24 cellular contexts compared by ENCODE assay signal in genomic region chr1:3080236-3080964, GRCh38. TPM values are rescaled to one million over a fixed set of nuclear protein-coding genes. Genes with fewer than 3 reads are reported as not detected.
DNase-seq lines count a peak whose midpoint lies in the region; ATAC-seq and TF ChIP-seq lines count a peak whose summit lies in the region.
"Had no signal": no experiment of that assay in that cellular context is flagged by ENCODE, and none has a peak within 500 bp of the region (broad histone marks: within the 10 kb centered on the region; RNA-seq: fewer than 3 reads in every experiment).

No MANE protein-coding gene starts in this region.

- no peaks in the 10 kb centered on the region for H3K36me3 Mint-ChIP-seq in nephron progenitor cell (ENCODE audit: low read depth)
- H3K36me3 Mint-ChIP-seq: CD14-positive monocyte had no signal

- no peaks in the 10 kb centered on the region for H3K9me3 ChIP-seq in body of pancreas
- H3K9me3 ChIP-seq in tibial nerve, result no peaks in the 10 kb centered on the region
- H3K9me3 ChIP-seq: A549, HAP-1 had no signal

- no peak for TF ChIP-seq POLR2A in body of pancreas (IDR thresholded peaks at IDR 0.05)
- no peak for TF ChIP-seq POLR2A in tibial nerve (IDR thresholded peaks at IDR 0.05)

- peak overlapping the region; percentile 4 for H3K4me3 Mint-ChIP-seq in nephron progenitor cell
- H3K4me3 Mint-ChIP-seq: B cell, CD14-positive monocyte had no signal

- no peak for ATAC-seq in body of pancreas
- no peak for ATAC-seq in GM19455 (IDR thresholded peaks at IDR 0.05; ENCODE audit: unreplicated experiment)
- ATAC-seq: A549 had no signal

- H3K27me3 ChIP-seq in body of pancreas (no peaks in the 10 kb centered on the region), tibial nerve (peaks cover 0 to 9% of the 10 kb centered on the region in 2 donors)

- peaks cover 54% of the 10 kb centered on the region for H3K27me3 Mint-ChIP-seq in nephron progenitor cell (ENCODE audit: low read depth, poor library complexity)

- intact Hi-C loops in body of pancreas (cut with DNase I), result no loop called here

- no peak for TF ChIP-seq EP300 in tibial nerve (IDR thresholded peaks at IDR 0.05)

- DNase-seq in body of pancreas, result no peak
- DNase-seq in coronary artery (ENCODE audit: low spot score), result no peak
- no peak for DNase-seq in nephron progenitor cell
- DNase-seq in tibial nerve (ENCODE audit: low spot score in 2 of 2), result no peak
- DNase-seq in dermis blood vessel endothelial cell, result no peak
- DNase-seq in HUDEP-2 (lab: John Stamatoyannopoulos, UW; ENCODE audit: unreplicated experiment in 76 of 76), result no peak
- DNase-seq: EL; NCI-H1092 treated with DMSO at 0.1 percent for 48 hours; NCI-H1436 treated with DMSO at 0.1 percent for 48 hours; NCI-H2029; NCI-H226; NCI-H510A treated with DMSO at 0.1 percent for 48 hours; NCI-H748 treated with DMSO at 0.1 percent for 48 hours; NK-92 treated with Interleukin-12 subunit alpha and Interleukin-12 subunit beta, amount 100 ng/mL, for 24 hours; SHP77 treated with DMSO at 0.1 percent for 48 hours had no signal

- no peaks in the 10 kb centered on the region for H3K9me3 Mint-ChIP-seq in nephron progenitor cell

- WGBS in body of pancreas, 2 donors, result 58 to 75% methylated on average over 28 to 36 of the region's 36 CpGs
- WGBS in tibial nerve, 2 donors, result 58 to 62% methylated on average over 36 of the region's 36 CpGs

- H3K4me1 Mint-ChIP-seq in nephron progenitor cell, result peaks cover 53% of the 10 kb centered on the region
- H3K4me1 Mint-ChIP-seq: B cell had no signal

- no peaks in the 10 kb centered on the region for H3K36me3 ChIP-seq in body of pancreas (replicated peaks in 1 of 2; ENCODE audit: insufficient read depth in 1 of 2, low read depth in 2 of 2)
- no peaks in the 10 kb centered on the region for H3K36me3 ChIP-seq in tibial nerve
- H3K36me3 ChIP-seq: HAP-1 had no signal

- H3K4me1 ChIP-seq in body of pancreas, result peaks cover 53% of the 10 kb centered on the region
- peaks cover 0 to 83% (median 10%) of the 10 kb centered on the region in 4 donors for H3K4me1 ChIP-seq in tibial nerve
- H3K4me1 ChIP-seq: A549, HAP-1 had no signal

- TF ChIP-seq CTCF in body of pancreas (IDR thresholded peaks at IDR 0.05) (no peak), coronary artery (IDR thresholded peaks at IDR 0.05) (no peak), nephron progenitor cell (IDR thresholded peaks at IDR 0.05) (no peak), tibial nerve (IDR thresholded peaks at IDR 0.05) (no peak)

- H3K27ac ChIP-seq in body of pancreas (peak overlapping the region in 3 of 4 donors; percentile 15 to 77 (median 60)), coronary artery (peak overlapping the region; percentile 100), tibial nerve (peak overlapping the region; percentile 41 to 97 (median 97))
- H3K27ac ChIP-seq: A549, KMS-11, RWPE1, SK-N-MC had no signal

- no peak overlapping the region for H3K27ac Mint-ChIP-seq in nephron progenitor cell
- H3K27ac Mint-ChIP-seq: B cell, CD14-positive monocyte had no signal

- H3K4me3 ChIP-seq in body of pancreas, result no peak overlapping the region
- H3K4me3 ChIP-seq in coronary artery, result peak overlapping the region; percentile 62
- H3K4me3 ChIP-seq in tibial nerve, result peak overlapping the region in 1 of 4 donors; percentile 19
- H3K4me3 ChIP-seq: A549, HAP-1, SK-N-MC had no signal

RNA-seq across cellular contexts. Expression of gene PRDM16, which starts 11.4 kb away (rescaled TPM):
- total RNA-seq in body of pancreas (10 to 100 TPM; 15.2 to 16.6 TPM), tibial nerve (10 to 100 TPM in 3 of 4 donors, 1 to 10 TPM in 1; 5.9 to 41.7 (median 11.2) TPM), dermis blood vessel endothelial cell (not detected in 2 replicates)
- total RNA-seq: HT1080 had no signal

RNA-seq across cellular contexts. Expression of gene ACTRT2, which starts 59.1 kb away (rescaled TPM):
- not detected for total RNA-seq in body of pancreas
- total RNA-seq in tibial nerve, result not detected
- not detected in 2 replicates for total RNA-seq in dermis blood vessel endothelial cell
- total RNA-seq: B cell, HT1080 had no signal
